Comparison of ENCODE assay signal across 8 cellular contexts in the genomic region with DNA sequence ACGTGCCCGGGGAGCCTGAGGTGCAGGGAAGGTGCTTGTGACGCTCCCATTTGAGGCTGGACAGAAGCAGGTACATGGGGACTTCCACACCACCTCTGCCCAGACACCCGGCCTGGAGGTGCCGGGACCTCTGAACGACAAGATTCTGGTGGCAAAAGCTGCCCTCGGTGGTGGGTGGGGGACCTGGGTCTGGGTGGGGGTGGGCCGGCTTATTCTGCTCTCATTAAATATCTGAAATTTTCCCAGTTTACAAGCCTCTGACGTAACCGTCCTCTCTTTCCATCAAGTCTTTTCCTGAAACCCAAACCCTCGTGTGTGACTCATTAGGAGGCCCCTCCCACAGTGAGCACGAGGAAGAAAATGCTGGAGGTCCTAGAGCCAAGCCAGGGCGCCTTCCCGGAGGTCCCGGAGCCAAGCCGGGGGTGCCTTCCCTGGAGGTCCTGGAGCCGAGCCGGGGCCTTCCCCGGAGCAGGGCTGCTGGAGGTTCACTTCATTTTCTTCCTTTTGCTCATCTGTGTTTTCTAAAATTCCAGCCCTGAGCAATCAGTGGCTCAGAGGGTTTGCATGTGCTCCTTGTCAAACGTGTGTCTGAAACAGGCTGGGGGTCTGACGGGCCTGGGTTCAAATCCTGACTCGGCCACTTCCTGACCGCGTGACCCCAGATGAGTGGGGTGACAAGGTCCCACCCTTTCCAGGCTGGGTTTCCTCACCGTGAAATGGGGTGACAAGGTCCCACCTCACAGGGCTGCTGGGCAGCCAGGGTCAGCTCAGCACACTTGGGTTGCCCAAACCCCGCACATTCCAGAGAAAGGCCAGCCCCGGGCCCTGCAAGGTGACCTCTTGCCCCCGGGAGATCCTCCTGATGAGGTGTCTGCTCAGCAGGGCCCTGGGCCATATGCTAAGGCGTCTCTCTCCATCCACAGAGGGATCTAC. TPM values are rescaled to one million over a fixed set of nuclear protein-coding genes. Genes with fewer than 3 reads are reported as not detected.
DNase-seq lines count a peak whose midpoint lies in the region; ATAC-seq and TF ChIP-seq lines count a peak whose summit lies in the region.

No MANE protein-coding gene starts in this region.

- no peak overlapping the region for H3K4me3 ChIP-seq in HCT116 (replicated peaks in 1 of 2; ENCODE audit: low read depth in 1 of 2, low read length in 2 of 2)
- H3K4me3 ChIP-seq in adrenal gland, result no peak overlapping the region
- H3K4me3 ChIP-seq in right atrium auricular region, result no peak overlapping the region

- POLR2A ChIA-PET in HCT116 (lab: Charles Lee), result no interaction called here

- H2AFZ ChIP-seq in HCT116 (ENCODE audit: low read depth, low read length, poor library complexity, severe bottlenecking), result no peak overlapping the region

- peaks cover 31% of the 10 kb centered on the region for H3K4me1 Mint-ChIP-seq in stimulated activated memory B cell treated with anti-CD40 and anti-IgM and Interleukin-4, amounts not matched to agents 10 μg/mL and 1 μg/mL and 100 μg/mL, for 72 hours

- H3K9me3 Mint-ChIP-seq in stimulated activated memory B cell treated with anti-CD40 and anti-IgM and Interleukin-4, amounts not matched to agents 10 μg/mL and 1 μg/mL and 100 μg/mL, for 72 hours, result no peaks in the 10 kb centered on the region

- H3K4me1 ChIP-seq in HCT116 (ENCODE audit: control insufficient read depth in 1 of 2, insufficient read depth in 2 of 2, low read length in 2 of 2) (peaks cover 19 to 36% of the 10 kb centered on the region in 2 experiments), adrenal gland (replicated peaks in 1 of 2) (peaks cover 12 to 18% of the 10 kb centered on the region in 2 donors), right atrium auricular region (peaks cover 0 to 13% of the 10 kb centered on the region in 2 donors)

- H3K27ac Mint-ChIP-seq in stimulated activated memory B cell treated with anti-CD40 and anti-IgM and Interleukin-4, amounts not matched to agents 10 μg/mL and 1 μg/mL and 100 μg/mL, for 72 hours, result peak overlapping the region; percentile 23

- H3K27me3 Mint-ChIP-seq in stimulated activated memory B cell treated with anti-CD40 and anti-IgM and Interleukin-4, amounts not matched to agents 10 μg/mL and 1 μg/mL and 100 μg/mL, for 72 hours, result no peaks in the 10 kb centered on the region

- peak overlapping the region; percentile 79 for H3K27ac ChIP-seq in HCT116 (ENCODE audit: low read depth, low read length)
- H3K27ac ChIP-seq in adrenal gland, result peak overlapping the region; percentile 46 to 91 (median 70)
- peak overlapping the region; percentile 68 to 78 for H3K27ac ChIP-seq in right atrium auricular region

- H3K9me3 ChIP-seq in HCT116 (ENCODE audit: control insufficient read depth in 1 of 2, insufficient read depth in 1 of 2, low read depth in 1 of 2, low read length in 2 of 2) (no peaks in the 10 kb centered on the region), adrenal gland (replicated peaks in 1 of 3) (no peaks in the 10 kb centered on the region), right atrium auricular region (no peaks in the 10 kb centered on the region)

- peak; percentile 63 for DNase-seq in HCT116 (ENCODE audit: low read depth, low spot score)
- peak; percentile 61 to 88 (median 79) for DNase-seq in adrenal gland
- peak; percentile 87 for DNase-seq in right atrium auricular region (ENCODE audit: low spot score)
- DNase-seq in NCI-H2107 treated with DMSO at 0.1 percent for 48 hours (lab: John Stamatoyannopoulos, UW; ENCODE audit: unreplicated experiment), result no peak

- peak overlapping the region; percentile 53 for H3K4me2 ChIP-seq in HCT116 (ENCODE audit: low read length)

- intact Hi-C loops in HCT116 (cut with micrococcal nuclease), result no loop called here
- intact Hi-C loops in adrenal gland (cut with DNase I), result loop anchor here in 1 of 2 donors (5.0 kb wide), 1 partner anchor 113 kb away; the partner anchor contains the start of gene WDR18

- TF ChIP-seq POLR2A in HCT116 (IDR thresholded peaks at IDR 0.05; ENCODE audit: borderline replicate concordance, extremely low read depth, insufficient read depth, insufficient read length) (no peak), adrenal gland (IDR thresholded peaks at IDR 0.05) (no peak)

- 50 to 60% (median 56%) methylated on average over 15 to 29 of the region's 29 CpGs for WGBS in adrenal gland, 4 donors

- H3K9me2 ChIP-seq in HCT116 (ENCODE audit: insufficient read depth), result no peaks in the 10 kb centered on the region

- TF ChIP-seq CTCF in HCT116 (IDR thresholded peaks at IDR 0.05 in 2 of 3, conservative IDR thresholded peaks at IDR 0.05 in 1 of 3; ENCODE audit: borderline replicate concordance in 1 of 3, insufficient read depth in 1 of 3, low read depth in 2 of 3, low read length in 2 of 3) (no peak), adrenal gland (IDR thresholded peaks at IDR 0.05) (no peak), right atrium auricular region (IDR thresholded peaks at IDR 0.05) (no peak)

- BruUV-seq in HCT116 (replicated peaks; lab: Mats Ljungman, UMichigan), result no TSS peak

- H3K9ac ChIP-seq in HCT116 (ENCODE audit: low read length), result peak overlapping the region; percentile 62

- no peaks in the 10 kb centered on the region for H3K79me2 ChIP-seq in HCT116 (ENCODE audit: insufficient read depth, low read length)

- no peaks in the 10 kb centered on the region for H4K20me1 ChIP-seq in HCT116 (ENCODE audit: insufficient read depth)

- peaks cover 39% of the 10 kb centered on the region for H3K36me3 Mint-ChIP-seq in stimulated activated memory B cell treated with anti-CD40 and anti-IgM and Interleukin-4, amounts not matched to agents 10 μg/mL and 1 μg/mL and 100 μg/mL, for 72 hours

- ATAC-seq in HCT116 (peak; percentile 40), GM19455 (IDR thresholded peaks at IDR 0.05; ENCODE audit: unreplicated experiment) (no peak), HG03439 (IDR thresholded peaks at IDR 0.05; ENCODE audit: unreplicated experiment) (no peak), GM19463 (IDR thresholded peaks at IDR 0.05; ENCODE audit: unreplicated experiment) (no peak)
- ATAC-seq in stimulated activated memory B cell treated with anti-CD40 and anti-IgM and Interleukin-4, amounts not matched to agents 10 μg/mL and 1 μg/mL and 100 μg/mL, for 72 hours, result no peak

- peaks cover 5 to 15% of the 10 kb centered on the region in 2 experiments; a peak in 2 of 4 replicates for H3K36me3 ChIP-seq in HCT116 (ENCODE audit: control insufficient read depth in 1 of 2, insufficient read depth in 2 of 2, low read length in 2 of 2)
- peaks cover 0 to 31% of the 10 kb centered on the region in 2 donors for H3K36me3 ChIP-seq in adrenal gland (replicated peaks in 1 of 2)
- peaks cover 29% of the 10 kb centered on the region for H3K36me3 ChIP-seq in right atrium auricular region

- CTCF ChIA-PET in HCT116 (lab: Charles Lee), result no interaction called here

- no peak for TF ChIP-seq RAD21 in HCT116 (IDR thresholded peaks at IDR 0.05; ENCODE audit: low read depth)

- H3K27me3 ChIP-seq in HCT116 (ENCODE audit: insufficient read depth, low read length), result no peaks in the 10 kb centered on the region
- no peaks in the 10 kb centered on the region for H3K27me3 ChIP-seq in adrenal gland
- no peaks in the 10 kb centered on the region for H3K27me3 ChIP-seq in right atrium auricular region

- no peak overlapping the region for H3K4me3 Mint-ChIP-seq in stimulated activated memory B cell treated with anti-CD40 and anti-IgM and Interleukin-4, amounts not matched to agents 10 μg/mL and 1 μg/mL and 100 μg/mL, for 72 hours

- RAD21 ChIA-PET in HCT116 (lab: Charles Lee; ENCODE audit: low non-redundant PET in 1 of 2, low total read pairs in 2 of 2, uncharacterized antibody in 2 of 2, unreplicated experiment in 2 of 2), result no interaction called here

TF ChIP-seq in HCT116, 20 proteins besides CTCF, POLR2A, EP300 and RAD21 (continues in another document):
- TF ChIP-seq, protein P1, sequence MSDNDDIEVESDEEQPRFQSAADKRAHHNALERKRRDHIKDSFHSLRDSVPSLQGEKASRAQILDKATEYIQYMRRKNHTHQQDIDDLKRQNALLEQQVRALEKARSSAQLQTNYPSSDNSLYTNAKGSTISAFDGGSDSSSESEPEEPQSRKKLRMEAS (IDR thresholded peaks at IDR 0.05), result peak; percentile 84
- no peak for TF ChIP-seq EZH2phosphoT487 (IDR thresholded peaks at IDR 0.05; ENCODE audit: borderline replicate concordance)
- peak; percentile 53 for TF ChIP-seq JUND (IDR thresholded peaks at IDR 0.05)
- no peak; the same call in 1 of the 2 replicates for TF ChIP-seq FOSL1 (IDR thresholded peaks at IDR 0.05; ENCODE audit: low read depth)
- peak; percentile 37; the same call in 1 of the 2 replicates for TF ChIP-seq POLR2AphosphoS5 (IDR thresholded peaks at IDR 0.05; ENCODE audit: low read depth, low read length)
- TF ChIP-seq SRF (IDR thresholded peaks at IDR 0.05; ENCODE audit: low read depth), result no peak
- TF ChIP-seq CBX3 (IDR thresholded peaks at IDR 0.05; ENCODE audit: low read depth), result no peak
- TF ChIP-seq SIN3A (IDR thresholded peaks at IDR 0.05; ENCODE audit: low read depth), result no peak
- TF ChIP-seq SP1 (IDR thresholded peaks at IDR 0.05; ENCODE audit: low read depth), result peak; percentile 45; the same call in 1 of the 2 replicates

RNA-seq across cellular contexts. Expression of gene CFD, which starts 10.0 kb away (rescaled TPM):
- total RNA-seq in HCT116 (2021; ENCODE audit: unreplicated experiment) (80.2 TPM), adrenal gland (100 to 1,000 TPM in 3 of 8 donors, 10 to 100 TPM in 5; 15.8 to 176 (median 69.2) TPM), right atrium auricular region (100 to 1,000 TPM; 133 to 652 TPM)
- 89.9 and 105 TPM in 2 replicates for polyA plus RNA-seq in HCT116 (2012)
- 100 to 1,000 TPM in 1 of 3 donors, 10 to 100 TPM in 1, under 1 TPM in 1; 0.92 to 466 (median 47.8) TPM for polyA plus RNA-seq in adrenal gland

RNA-seq across cellular contexts. Expression of gene ELANE, which starts 17.4 kb away (rescaled TPM):
- not detected for total RNA-seq in HCT116 (2021; ENCODE audit: unreplicated experiment)
- polyA plus RNA-seq in HCT116 (2012), result not detected in 2 replicates
- 1 to 10 TPM in 2 of 8 donors, under 1 TPM in 2, not detected in 4; 0.48 to 2.2 (median 1.1) TPM for total RNA-seq in adrenal gland
- polyA plus RNA-seq in adrenal gland, result 1 to 10 TPM in 2 of 3 donors, not detected in 1; 3.3 to 3.4 TPM
- under 1 TPM; 0.67 to 0.83 TPM for total RNA-seq in right atrium auricular region

RNA-seq across cellular contexts. Expression of gene MED16, which starts 23.5 kb away (rescaled TPM):
- 73.6 TPM for total RNA-seq in HCT116 (2021; ENCODE audit: unreplicated experiment)
- polyA plus RNA-seq in HCT116 (2012), result 52.1 and 55.5 TPM in 2 replicates
- 100 to 1,000 TPM in 1 of 8 donors, 10 to 100 TPM in 7; 46.1 to 101 (median 62.6) TPM for total RNA-seq in adrenal gland
- 100 to 1,000 TPM in 2 of 3 donors, 1 to 10 TPM in 1; 5.3 to 139 (median 127) TPM for polyA plus RNA-seq in adrenal gland
- 10 to 100 TPM; 17.7 to 26.5 TPM for total RNA-seq in right atrium auricular region

RNA-seq across cellular contexts. Expression of gene RNU6-9, which starts 23.8 kb away (rescaled TPM):
- not detected for total RNA-seq in HCT116 (2021; ENCODE audit: unreplicated experiment)
- not detected in 2 replicates for polyA plus RNA-seq in HCT116 (2012)
- not detected for total RNA-seq in adrenal gland
- not detected for polyA plus RNA-seq in adrenal gland
- total RNA-seq in right atrium auricular region, result not detected

RNA-seq across cellular contexts. Expression of gene PRTN3, which starts 28.7 kb away (rescaled TPM):
- total RNA-seq in HCT116 (2021; ENCODE audit: unreplicated experiment), result 2.7 TPM
- polyA plus RNA-seq in HCT116 (2012), result 4.0 and 4.5 TPM in 2 replicates
- total RNA-seq in adrenal gland, result under 1 TPM in 1 of 8 donors, not detected in 7; 0.32 TPM
- polyA plus RNA-seq in adrenal gland, result under 1 TPM in 2 of 3 donors, not detected in 1; 0.20 to 0.40 TPM
- not detected for total RNA-seq in right atrium auricular region
